10 cellular contexts compared by ENCODE assay signal in genomic region chr17:4534515-4534914, GRCh38. TPM values are rescaled to one million over a fixed set of nuclear protein-coding genes. Genes with fewer than 3 reads are reported as not detected.
DNase-seq lines count a peak whose midpoint lies in the region; ATAC-seq and TF ChIP-seq lines count a peak whose summit lies in the region.
"Had no signal": no experiment of that assay in that cellular context is flagged by ENCODE, and none has a peak within 500 bp of the region (broad histone marks: within the 10 kb centered on the region; RNA-seq: fewer than 3 reads in every experiment).

No MANE protein-coding gene starts in this region.

- H3K9me3 ChIP-seq in BLaER1 treated with 17β-estradiol and CSF1 and Interleukin-3, amounts not matched to agents 10 nM and 100 nM (replicated peaks in 1 of 11): no peaks in the 10 kb centered on the region
- no peaks in the 10 kb centered on the region for H3K9me3 ChIP-seq in endodermal cell (ENCODE audit: control insufficient read depth, low read length)

- no peak overlapping the region for H3K4me3 Mint-ChIP-seq in neural crest cell
- no peak overlapping the region for H3K4me3 Mint-ChIP-seq in activated CD4-positive, alpha-beta T cell treated with anti-CD3 and anti-CD28 coated beads for 36 hours
- H3K4me3 Mint-ChIP-seq in endodermal cell: no peak overlapping the region
- H3K4me3 Mint-ChIP-seq: activated CD4-positive, alpha-beta memory T cell treated with anti-CD3 and anti-CD28 coated beads for 36 hours; T-cell had no signal

- peaks cover 59 to 98% (median 89%) of the 10 kb centered on the region in 10 experiments for H3K4me1 ChIP-seq in BLaER1 treated with 17β-estradiol and CSF1 and Interleukin-3, amounts not matched to agents 10 nM and 100 nM
- H3K4me1 ChIP-seq in endodermal cell (ENCODE audit: control insufficient read depth, insufficient read depth, low read length): no peaks in the 10 kb centered on the region

- peaks cover 3% of the 10 kb centered on the region for H3K27me3 Mint-ChIP-seq in neural crest cell (ENCODE audit: low read depth)
- peaks cover 6% of the 10 kb centered on the region for H3K27me3 Mint-ChIP-seq in activated CD4-positive, alpha-beta T cell treated with anti-CD3 and anti-CD28 coated beads for 36 hours
- H3K27me3 Mint-ChIP-seq in endodermal cell (ENCODE audit: insufficient read depth): peaks cover 42% of the 10 kb centered on the region

- DNase-seq in neural crest cell (ENCODE audit: low read depth, low spot score): no peak
- DNase-seq in activated CD4-positive, alpha-beta T cell treated with anti-CD3 and anti-CD28 coated beads for 36 hours: no peak
- DNase-seq in D341Med (ENCODE audit: low spot score): no peak
- no peak for DNase-seq in endodermal cell
- DNase-seq: activated CD4-positive, alpha-beta memory T cell treated with anti-CD3 and anti-CD28 coated beads for 36 hours; GDM1; NCI-H774; T-cell had no signal

- H3K4me3 ChIP-seq in BLaER1 treated with 17β-estradiol and CSF1 and Interleukin-3, amounts not matched to agents 10 nM and 100 nM: no peak overlapping the region
- no peak overlapping the region for H3K4me3 ChIP-seq in endodermal cell (ENCODE audit: low read length)

- 84 to 88% methylated on average over 1 to 17 of the region's 17 CpGs for WGBS in endodermal cell (ENCODE audit: insufficient coverage in 1 of 2, insufficient read length in 1 of 2), 2 experiments

- POLR2A ChIA-PET in activated CD4-positive, alpha-beta T cell treated with anti-CD3 and anti-CD28 coated beads for 36 hours (lab: Charles Lee): interaction anchor here (0.7 kb wide), 1 partner anchor 124 kb away, joined by 3 read pairs; no protein-coding TSS in a partner anchor

- H3K27ac Mint-ChIP-seq in neural crest cell (ENCODE audit: unreplicated experiment) (peak overlapping the region; percentile 95), endodermal cell (no peak overlapping the region)
- H3K27ac Mint-ChIP-seq in activated CD4-positive, alpha-beta T cell treated with anti-CD3 and anti-CD28 coated beads for 36 hours: no peak overlapping the region
- H3K27ac Mint-ChIP-seq: activated CD4-positive, alpha-beta memory T cell treated with anti-CD3 and anti-CD28 coated beads for 36 hours; T-cell had no signal

- H3K4me2 ChIP-seq in BLaER1 treated with 17β-estradiol and CSF1 and Interleukin-3, amounts not matched to agents 10 nM and 100 nM: peak overlapping the region; percentile 36 to 92 (median 45); a peak in 21 of 22 replicates

- ATAC-seq in activated CD4-positive, alpha-beta T cell treated with anti-CD3 and anti-CD28 coated beads for 36 hours: no peak

- TF ChIP-seq CTCF in neural crest cell (conservative IDR thresholded peaks at IDR 0.05): no peak
- TF ChIP-seq CTCF in endodermal cell (conservative IDR thresholded peaks at IDR 0.05): no peak

- peak overlapping the region in 6 of 11 experiments; percentile 8 to 49 (median 30); a peak in 5 of 22 replicates for H3K9ac ChIP-seq in BLaER1 treated with 17β-estradiol and CSF1 and Interleukin-3, amounts not matched to agents 10 nM and 100 nM
- H3K9ac ChIP-seq in endodermal cell (ENCODE audit: extremely low read depth, low read length, poor library complexity, severe bottlenecking): no peak overlapping the region

- H3K36me3 ChIP-seq in BLaER1 treated with 17β-estradiol and CSF1 and Interleukin-3, amounts not matched to agents 10 nM and 100 nM: peaks cover 12 to 28% (median 25%) of the 10 kb centered on the region in 11 experiments
- H3K36me3 ChIP-seq in endodermal cell (ENCODE audit: control insufficient read depth, insufficient read depth, low read length): peaks cover 10% of the 10 kb centered on the region

- peaks cover 4% of the 10 kb centered on the region for H3K4me1 Mint-ChIP-seq in neural crest cell
- no peaks in the 10 kb centered on the region for H3K4me1 Mint-ChIP-seq in activated CD4-positive, alpha-beta T cell treated with anti-CD3 and anti-CD28 coated beads for 36 hours
- peaks cover 5% of the 10 kb centered on the region for H3K4me1 Mint-ChIP-seq in endodermal cell

- H3K36me3 Mint-ChIP-seq in neural crest cell (ENCODE audit: low read depth): no peaks in the 10 kb centered on the region
- peaks cover under 1% of the 10 kb centered on the region for H3K36me3 Mint-ChIP-seq in activated CD4-positive, alpha-beta T cell treated with anti-CD3 and anti-CD28 coated beads for 36 hours (ENCODE audit: low read depth)
- H3K36me3 Mint-ChIP-seq in endodermal cell (ENCODE audit: low read depth): peaks cover 3% of the 10 kb centered on the region
- H3K36me3 Mint-ChIP-seq: T-cell had no signal

- H3K9me3 Mint-ChIP-seq in neural crest cell: no peaks in the 10 kb centered on the region
- no peaks in the 10 kb centered on the region for H3K9me3 Mint-ChIP-seq in activated CD4-positive, alpha-beta T cell treated with anti-CD3 and anti-CD28 coated beads for 36 hours (ENCODE audit: low read depth)
- no peaks in the 10 kb centered on the region for H3K9me3 Mint-ChIP-seq in endodermal cell
- H3K9me3 Mint-ChIP-seq: activated CD4-positive, alpha-beta memory T cell treated with anti-CD3 and anti-CD28 coated beads for 36 hours; T-cell had no signal

- CTCF ChIA-PET in activated CD4-positive, alpha-beta T cell treated with anti-CD3 and anti-CD28 coated beads for 36 hours (lab: Charles Lee): no interaction called here

- peaks cover 0 to 64% (median 32%) of the 10 kb centered on the region in 11 experiments; a peak in 18 of 22 replicates for H4K20me1 ChIP-seq in BLaER1 treated with 17β-estradiol and CSF1 and Interleukin-3, amounts not matched to agents 10 nM and 100 nM

- H3K27ac ChIP-seq in BLaER1 treated with 17β-estradiol and CSF1 and Interleukin-3, amounts not matched to agents 10 nM and 100 nM: peak overlapping the region in 8 of 11 experiments; percentile 22 to 50 (median 26); a peak in 7 of 22 replicates
- H3K27ac ChIP-seq in angular gyrus (ENCODE audit: low read depth, low read length) (peak overlapping the region; percentile 99), endodermal cell (ENCODE audit: low read depth, low read length) (no peak overlapping the region)

- intact Hi-C loops in activated CD4-positive, alpha-beta T cell treated with anti-CD3 and anti-CD28 coated beads for 36 hours (cut with DNase I, micrococcal nuclease): loop anchor here in 1 of 2 experiments (10.0 kb wide), 1 partner anchor 110 kb away; no protein-coding TSS in a partner anchor

- no peaks in the 10 kb centered on the region for H3K27me3 ChIP-seq in BLaER1 treated with 17β-estradiol and CSF1 and Interleukin-3, amounts not matched to agents 10 nM and 100 nM
- no peaks in the 10 kb centered on the region for H3K27me3 ChIP-seq in endodermal cell (ENCODE audit: control insufficient read depth, insufficient read depth, low read length, poor library complexity, severe bottlenecking)

RNA-seq across cellular contexts. Expression of gene MYBBP1A, which starts 20.7 kb away (rescaled TPM):
- 67.0 and 69.3 TPM in 2 replicates for total RNA-seq in neural crest cell
- 100 to 1,000 TPM in 1 of 2 experiments, 10 to 100 TPM in 1; 97.7 to 144 TPM for total RNA-seq in activated CD4-positive, alpha-beta T cell treated with anti-CD3 and anti-CD28 coated beads for 36 hours
- 10 to 100 TPM; 55.6 to 70.9 TPM for total RNA-seq in endodermal cell
- 31.3 TPM for polyA plus RNA-seq in endodermal cell (2013, experiment 1 of 2)
- 24.9 TPM for polyA plus RNA-seq in endodermal cell (2013, experiment 2 of 2)

RNA-seq across cellular contexts. Expression of gene GGT6, which starts 25.9 kb away (rescaled TPM):
- total RNA-seq in neural crest cell (not detected in 2 replicates), endodermal cell (not detected)
- total RNA-seq in activated CD4-positive, alpha-beta T cell treated with anti-CD3 and anti-CD28 coated beads for 36 hours: not detected
- not detected for polyA plus RNA-seq in endodermal cell (2013, experiment 1 of 2)
- polyA plus RNA-seq in endodermal cell (2013, experiment 2 of 2): not detected
- total RNA-seq: activated CD4-positive, alpha-beta memory T cell treated with anti-CD3 and anti-CD28 coated beads for 36 hours; T-cell had no signal

RNA-seq across cellular contexts. Expression of gene SPNS2, which starts 35.8 kb away (rescaled TPM):
- total RNA-seq in neural crest cell (3.8 and 4.3 TPM in 2 replicates), endodermal cell (under 1 TPM in 1 of 2 donors, not detected in 1; 0.09 TPM)
- under 1 TPM; 0.07 to 0.37 TPM for total RNA-seq in activated CD4-positive, alpha-beta T cell treated with anti-CD3 and anti-CD28 coated beads for 36 hours
- 3.3 TPM for polyA plus RNA-seq in endodermal cell (2013, experiment 1 of 2)
- 2.2 TPM for polyA plus RNA-seq in endodermal cell (2013, experiment 2 of 2)

RNA-seq across cellular contexts. Expression of gene SMTNL2, which starts 49.8 kb away (rescaled TPM):
- total RNA-seq in neural crest cell (1.1 and 1.4 TPM in 2 replicates), endodermal cell (under 1 TPM; 0.51 to 0.79 TPM)
- not detected for total RNA-seq in activated CD4-positive, alpha-beta T cell treated with anti-CD3 and anti-CD28 coated beads for 36 hours
- 2.5 TPM for polyA plus RNA-seq in endodermal cell (2013, experiment 1 of 2)
- 3.0 TPM for polyA plus RNA-seq in endodermal cell (2013, experiment 2 of 2)
- total RNA-seq: activated CD4-positive, alpha-beta memory T cell treated with anti-CD3 and anti-CD28 coated beads for 36 hours; T-cell had no signal
